In genomic region chr10:34203966-34204630, GRCh38 we compare ENCODE assay signal across 1 cellular context.
TF ChIP-seq lines count a peak whose summit lies in the region.

No MANE protein-coding gene starts in this region.

TF ChIP-seq in HepG2, 621 proteins besides CTCF, POLR2A, EP300 and RAD21 (continued from another document and continues in another):
- TF ChIP-seq AHR (CRISPR knock-in tag; IDR thresholded peaks at IDR 0.05) (no peak), ZNF547 (CRISPR knock-in tag; IDR thresholded peaks at IDR 0.05) (no peak), FOXA1 (IDR thresholded peaks at IDR 0.05) (no peak), FOXA1 (CRISPR knock-in tag; IDR thresholded peaks at IDR 0.05) (peak; percentile 6; the same call in 1 of the 2 replicates), GATAD1 (CRISPR knock-in tag; IDR thresholded peaks at IDR 0.05) (no peak), ZNF800 (CRISPR knock-in tag; IDR thresholded peaks at IDR 0.05) (no peak), ZNF564 (CRISPR knock-in tag; IDR thresholded peaks at IDR 0.05) (no peak), MED1 (CRISPR knock-in tag; IDR thresholded peaks at IDR 0.05) (peak; percentile 33; the same call in 1 of the 2 replicates), ZSCAN25 (CRISPR knock-in tag; IDR thresholded peaks at IDR 0.05) (no peak), ZNF124 (CRISPR knock-in tag; IDR thresholded peaks at IDR 0.05) (no peak), NFIC (IDR thresholded peaks at IDR 0.05; ENCODE audit: low read length) (peak; percentile 29; the same call in 1 of the 2 replicates), ZNF572 (CRISPR knock-in tag; IDR thresholded peaks at IDR 0.05) (no peak), ARID5B (CRISPR knock-in tag; IDR thresholded peaks at IDR 0.05) (peak; percentile 63), JUN (CRISPR knock-in tag; IDR thresholded peaks at IDR 0.05) (no peak), PLSCR1 (CRISPR knock-in tag; IDR thresholded peaks at IDR 0.05; ENCODE audit: borderline replicate concordance) (no peak), ZSCAN21 (CRISPR knock-in tag; IDR thresholded peaks at IDR 0.05; ENCODE audit: borderline replicate concordance) (peak; percentile 84), NFRKB (IDR thresholded peaks at IDR 0.05) (no peak), ZNF296 (CRISPR knock-in tag; conservative IDR thresholded peaks at IDR 0.05) (no peak), ZKSCAN1 (IDR thresholded peaks at IDR 0.05; ENCODE audit: low read length) (no peak), ZFP36L2 (CRISPR knock-in tag; IDR thresholded peaks at IDR 0.05) (no peak), THAP11 (CRISPR knock-in tag; IDR thresholded peaks at IDR 0.05) (no peak), ZNF777 (CRISPR knock-in tag; IDR thresholded peaks at IDR 0.05) (no peak), KMT2A (CRISPR knock-in tag; IDR thresholded peaks at IDR 0.05) (no peak), PAWR (CRISPR knock-in tag; IDR thresholded peaks at IDR 0.05; ENCODE audit: borderline replicate concordance) (no peak), ZNF790 (CRISPR knock-in tag; IDR thresholded peaks at IDR 0.05; ENCODE audit: borderline replicate concordance) (no peak), POLR2AphosphoS2 (IDR thresholded peaks at IDR 0.05; ENCODE audit: low read depth, low read length) (no peak), CREB1 (IDR thresholded peaks at IDR 0.05) (no peak), CREB1 (CRISPR knock-in tag; IDR thresholded peaks at IDR 0.05) (no peak; the same call in 1 of the 2 replicates), HNF4G (IDR thresholded peaks at IDR 0.05; ENCODE audit: borderline replicate concordance, low read depth, low read length) (no peak), HNF4G (CRISPR knock-in tag; IDR thresholded peaks at IDR 0.05; ENCODE audit: borderline replicate concordance, low read depth) (no peak), BCL6 (CRISPR knock-in tag; IDR thresholded peaks at IDR 0.05) (peak; percentile 75), ZXDC (CRISPR knock-in tag; IDR thresholded peaks at IDR 0.05) (no peak), GATA4 (IDR thresholded peaks at IDR 0.05; ENCODE audit: borderline replicate concordance, low read depth) (peak; percentile 68; the same call in 1 of the 2 replicates), ATF1 (CRISPR knock-in tag; IDR thresholded peaks at IDR 0.05) (no peak), NRL (CRISPR knock-in tag; IDR thresholded peaks at IDR 0.05; ENCODE audit: borderline replicate concordance) (no peak), ISL2 (CRISPR knock-in tag; IDR thresholded peaks at IDR 0.05) (peak; percentile 60; the same call in 1 of the 2 replicates), PLRG1 (conservative IDR thresholded peaks at IDR 0.05) (no peak), ZNF607 (CRISPR knock-in tag; IDR thresholded peaks at IDR 0.05; ENCODE audit: borderline replicate concordance) (no peak), SOX5 (CRISPR knock-in tag; IDR thresholded peaks at IDR 0.05; ENCODE audit: borderline replicate concordance) (peak; percentile 26; the same call in 1 of the 2 replicates), RERE (CRISPR knock-in tag; IDR thresholded peaks at IDR 0.05; ENCODE audit: low read depth) (no peak), DPF2 (CRISPR knock-in tag; IDR thresholded peaks at IDR 0.05; ENCODE audit: borderline replicate concordance, low read depth) (0 out of 2 replicates have a peak, but pooled peaks have one; percentile 21), AFF4 (CRISPR knock-in tag; IDR thresholded peaks at IDR 0.05) (no peak), SP1 (IDR thresholded peaks at IDR 0.05) (no peak), SP1 (CRISPR knock-in tag; IDR thresholded peaks at IDR 0.05) (no peak), ZNF280D (CRISPR knock-in tag; IDR thresholded peaks at IDR 0.05) (no peak)
